Comparison of ENCODE assay signal across 9 cellular contexts in genomic region chr11:79092791-79093313, GRCh38.
A peak's percentile ranks its signal among the peaks of the same experiment; 100 is the strongest.
DNase-seq lines count a peak whose midpoint lies in the region; TF ChIP-seq lines count a peak whose summit lies in the region.
"Had no signal": no experiment of that assay in that cellular context is flagged by ENCODE, and none has a peak within 500 bp of the region (broad histone marks: within the 10 kb centered on the region; RNA-seq: fewer than 3 reads in every experiment).

No MANE protein-coding gene starts in this region.

- intact Hi-C loops in esophagus squamous epithelium (cut with DNase I), result no loop called here

- H3K9me2 ChIP-seq in hepatocyte (replicated peaks; ENCODE audit: insufficient read depth), result no peaks in the 10 kb centered on the region

- TF ChIP-seq POLR2A in esophagus squamous epithelium (IDR thresholded peaks at IDR 0.05), result no peak

- TF ChIP-seq CTCF in osteoblast (IDR thresholded peaks at IDR 0.05; ENCODE audit: extremely low read depth, low read depth, low read length) (no peak), hepatocyte (IDR thresholded peaks at IDR 0.05; ENCODE audit: poor library complexity) (no peak), esophagus squamous epithelium (IDR thresholded peaks at IDR 0.05) (no peak)

- WGBS in hepatocyte (ENCODE audit: low lambda C conversion rate, missing lambda C conversion rate), result 84% methylated on average over 1 of the region's 1 CpG
- WGBS in esophagus squamous epithelium, 2 donors, result 31 to 33% methylated on average over 1 of the region's 1 CpG

- no peaks in the 10 kb centered on the region for H3K27me3 ChIP-seq in osteoblast (ENCODE audit: insufficient read depth, low read length)
- H3K27me3 ChIP-seq in hepatocyte, result no peaks in the 10 kb centered on the region
- no peaks in the 10 kb centered on the region for H3K27me3 ChIP-seq in esophagus squamous epithelium
- H3K27me3 ChIP-seq: ovary had no signal

- H4K20me1 ChIP-seq in osteoblast (ENCODE audit: insufficient read depth, low read length), result no peaks in the 10 kb centered on the region
- H4K20me1 ChIP-seq in hepatocyte (ENCODE audit: insufficient read depth, poor library complexity, severe bottlenecking), result no peaks in the 10 kb centered on the region

- H3K4me3 ChIP-seq in osteoblast (ENCODE audit: insufficient read depth, low read length), result no peak overlapping the region
- no peak overlapping the region for H3K4me3 ChIP-seq in hepatocyte
- H3K4me3 ChIP-seq in esophagus squamous epithelium, result no peak overlapping the region
- H3K4me3 ChIP-seq: ovary had no signal

- H3K4me1 ChIP-seq in osteoblast (ENCODE audit: insufficient read depth, low read length) (peaks cover 4% of the 10 kb centered on the region), hepatocyte (ENCODE audit: insufficient read depth) (peaks cover 17% of the 10 kb centered on the region), esophagus squamous epithelium (peaks cover 7 to 38% (median 14%) of the 10 kb centered on the region in 3 donors)

- H3K27ac ChIP-seq in osteoblast (ENCODE audit: low read depth, low read length), result no peak overlapping the region
- no peak overlapping the region for H3K27ac ChIP-seq in hepatocyte
- peak overlapping the region in 1 of 4 donors; percentile 67 for H3K27ac ChIP-seq in esophagus squamous epithelium
- H3K27ac ChIP-seq: ovary had no signal

- H3K4me2 ChIP-seq in osteoblast (ENCODE audit: insufficient read depth, low read length), result no peak overlapping the region
- no peak overlapping the region for H3K4me2 ChIP-seq in hepatocyte

- DNase-seq in GM04504 (ENCODE audit: low read depth) (peak; percentile 98), NCI-H69 (lab: John Stamatoyannopoulos, UW) (peak; percentile 85), dermis blood vessel endothelial cell (peak; percentile 28), osteoblast (ENCODE audit: insufficient read length, low spot score, missing footprints) (peak; percentile 93), hepatocyte (ENCODE audit: low spot score) (no peak), esophagus squamous epithelium (lab: John Stamatoyannopoulos, UW) (no peak), SHP77 (lab: John Stamatoyannopoulos, UW) (no peak), NK-92 (lab: John Stamatoyannopoulos, UW; ENCODE audit: unreplicated experiment) (no peak)

- H3K36me3 ChIP-seq in osteoblast (ENCODE audit: insufficient read depth, low read length) (no peaks in the 10 kb centered on the region), hepatocyte (replicated peaks; ENCODE audit: insufficient read depth, low read depth) (no peaks in the 10 kb centered on the region), esophagus squamous epithelium (no peaks in the 10 kb centered on the region)
- H3K36me3 ChIP-seq: ovary had no signal

- H3K9me3 ChIP-seq in osteoblast (ENCODE audit: low read depth, low read length) (no peaks in the 10 kb centered on the region), hepatocyte (ENCODE audit: low read depth) (no peaks in the 10 kb centered on the region), esophagus squamous epithelium (peaks cover 0 to 11% (median 8%) of the 10 kb centered on the region in 3 donors)
- H3K9me3 ChIP-seq: ovary had no signal

- H2AFZ ChIP-seq in osteoblast (ENCODE audit: low read length) (peak overlapping the region; percentile 39), hepatocyte (no peak overlapping the region)

- H3K79me2 ChIP-seq in osteoblast (ENCODE audit: insufficient read depth, low read length) (no peaks in the 10 kb centered on the region), hepatocyte (no peaks in the 10 kb centered on the region)

Comparison
In these comparisons a context has a peak if more than half of its experiments do, and no peak if none do; other contexts are left out.
1. DNase-seq: peak in GM04504 (single experiment), NCI-H69 (single experiment), dermis blood vessel endothelial cell (single experiment) and osteoblast (single experiment); none in hepatocyte (single experiment), esophagus squamous epithelium (single experiment), SHP77 (0 of 2) and NK-92 (single experiment).